In the genomic region with DNA sequence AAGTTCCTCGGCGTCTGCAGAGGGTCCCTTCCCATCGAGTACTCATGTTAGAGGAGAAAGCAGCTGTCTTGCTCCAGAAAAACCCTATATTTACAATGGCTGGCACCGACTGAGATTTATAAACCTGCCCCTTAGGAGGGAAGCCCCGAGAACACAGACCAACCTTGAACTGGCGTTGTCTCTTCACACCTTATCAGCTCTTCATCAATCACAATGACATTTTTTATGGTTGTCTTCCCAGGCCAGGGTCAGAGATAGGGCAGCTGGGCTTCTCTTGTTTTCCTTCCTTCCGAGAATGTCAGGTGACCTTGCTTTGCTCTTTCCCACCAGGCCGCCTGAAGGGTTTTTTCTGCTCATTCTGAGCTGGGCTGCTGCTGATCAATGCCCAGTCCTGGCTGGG, we compare ENCODE assay signal across 20 cellular contexts.
A peak's percentile ranks its signal among the peaks of the same experiment; 100 is the strongest.
DNase-seq lines count a peak whose midpoint lies in the region; ATAC-seq, FAIRE-seq and TF ChIP-seq lines count a peak whose summit lies in the region.
"Had no signal": no experiment of that assay in that cellular context is flagged by ENCODE, and none has a peak within 500 bp of the region (broad histone marks: within the 10 kb centered on the region; RNA-seq: fewer than 3 reads in every experiment).

No MANE protein-coding gene starts in this region.

- DNase-seq in GM23338 (ENCODE audit: low spot score) (no peak), astrocyte (ENCODE audit: low read depth) (no peak), nephron progenitor cell (peak; percentile 55), sciatic nerve (ENCODE audit: low spot score) (no peak), spleen (no peak), NCI-H1436 treated with DMSO at 0.1 percent for 48 hours (lab: John Stamatoyannopoulos, UW) (no peak)
- no peak for DNase-seq in NK-92 treated with Interleukin-12 subunit alpha and Interleukin-12 subunit beta, amount 100 ng/mL, for 24 hours (lab: John Stamatoyannopoulos, UW)
- DNase-seq: CD8-positive, alpha-beta memory T cell; GDM1; GM23248; NCI-H1105; NCI-H1694 treated with DMSO at 0.1 percent for 48 hours; NCI-H2081 treated with DMSO at 0.1 percent for 48 hours; NCI-H446; NCI-H526; Right ventricle myocardium superior had no signal

- no peak for FAIRE-seq in astrocyte (lab: Jason Lieb, UNC)
- FAIRE-seq: A204.1 had no signal

- TF ChIP-seq POLR2A in spleen (IDR thresholded peaks at IDR 0.05) = no peak

- TF ChIP-seq CTCF in GM23338 (conservative IDR thresholded peaks at IDR 0.05; ENCODE audit: low read depth in 2 of 2) (no peak), astrocyte (IDR thresholded peaks at IDR 0.05; ENCODE audit: insufficient read depth, low read depth, low read length) (no peak), nephron progenitor cell (IDR thresholded peaks at IDR 0.05) (no peak), spleen (IDR thresholded peaks at IDR 0.05 in 8 of 11, conservative IDR thresholded peaks at IDR 0.05 in 3 of 11) (no peak)

- 42 to 54% (median 46%) methylated on average over 8 of the region's 8 CpGs for WGBS in spleen, 5 donors

- no peaks in the 10 kb centered on the region for H3K36me3 Mint-ChIP-seq in GM23338 (ENCODE audit: low read depth)
- H3K36me3 Mint-ChIP-seq in astrocyte (ENCODE audit: low read depth, unreplicated experiment) = no peaks in the 10 kb centered on the region
- H3K36me3 Mint-ChIP-seq in nephron progenitor cell (ENCODE audit: low read depth) = no peaks in the 10 kb centered on the region
- H3K36me3 Mint-ChIP-seq: CD8-positive, alpha-beta memory T cell had no signal

- H3K9ac ChIP-seq in astrocyte (ENCODE audit: low read length) = no peak overlapping the region
- H3K9ac ChIP-seq: GM23248 had no signal

- H3K79me2 ChIP-seq in GM23338 (replicated peaks; ENCODE audit: insufficient read depth) (no peaks in the 10 kb centered on the region), astrocyte (ENCODE audit: insufficient read depth, low read length) (no peaks in the 10 kb centered on the region)

- intact Hi-C loops in sciatic nerve (cut with DNase I) = no loop called here
- intact Hi-C loops in spleen (cut with DNase I; ENCODE audit: low total_unique reads) = no loop called here

- H3K4me3 ChIP-seq in GM23338 (no peak overlapping the region), astrocyte (ENCODE audit: insufficient read depth, low read depth, low read length) (no peak overlapping the region), spleen (no peak overlapping the region)
- H3K4me3 ChIP-seq: GM23248 had no signal

- H3K36me3 ChIP-seq in GM23338 (ENCODE audit: insufficient read depth) (no peaks in the 10 kb centered on the region), astrocyte (ENCODE audit: insufficient read depth, low read length) (no peaks in the 10 kb centered on the region), spleen (no peaks in the 10 kb centered on the region)

- H3K27me3 Mint-ChIP-seq in GM23338 (ENCODE audit: insufficient read depth, low read depth, poor library complexity) (no peaks in the 10 kb centered on the region), astrocyte (ENCODE audit: low read depth, unreplicated experiment) (peaks cover 9% of the 10 kb centered on the region), nephron progenitor cell (ENCODE audit: low read depth, poor library complexity) (peaks cover 54% of the 10 kb centered on the region)
- H3K27me3 Mint-ChIP-seq: IgD-negative memory B cell had no signal

- H3K27ac Mint-ChIP-seq in GM23338 = no peak overlapping the region
- peak overlapping the region; percentile 67 for H3K27ac Mint-ChIP-seq in astrocyte (ENCODE audit: unreplicated experiment)
- H3K27ac Mint-ChIP-seq in nephron progenitor cell = peak overlapping the region; percentile 17
- H3K27ac Mint-ChIP-seq: CD8-positive, alpha-beta memory T cell; IgD-negative memory B cell had no signal

- H3K4me1 Mint-ChIP-seq in GM23338 (no peaks in the 10 kb centered on the region), astrocyte (ENCODE audit: low read depth, unreplicated experiment) (no peaks in the 10 kb centered on the region), nephron progenitor cell (peaks cover 43% of the 10 kb centered on the region)
- H3K4me1 Mint-ChIP-seq: CD8-positive, alpha-beta memory T cell; IgD-negative memory B cell had no signal

- 0 out of 2 replicates have a peak overlapping the region, but pooled peaks have one; percentile 28 for H2AFZ ChIP-seq in GM23338
- no peak overlapping the region for H2AFZ ChIP-seq in astrocyte (ENCODE audit: low read depth, low read length)
- H2AFZ ChIP-seq: GM23248 had no signal

- no peaks in the 10 kb centered on the region for H3K9me3 ChIP-seq in astrocyte (ENCODE audit: insufficient read depth, low read depth, low read length)
- H3K9me3 ChIP-seq in spleen = no peaks in the 10 kb centered on the region

- H3K4me2 ChIP-seq in GM23338 (no peak overlapping the region), astrocyte (ENCODE audit: low read length) (no peak overlapping the region)

- H3K9me2 ChIP-seq in GM23338 (ENCODE audit: insufficient read depth) = no peaks in the 10 kb centered on the region

- no peaks in the 10 kb centered on the region for H3K27me3 ChIP-seq in GM23338 (ENCODE audit: insufficient read depth)
- no peaks in the 10 kb centered on the region for H3K27me3 ChIP-seq in astrocyte (ENCODE audit: insufficient read depth, low read length)
- no peaks in the 10 kb centered on the region for H3K27me3 ChIP-seq in spleen (replicated peaks in 1 of 7)

- H3K4me1 ChIP-seq in GM23338 (ENCODE audit: insufficient read depth) (no peaks in the 10 kb centered on the region), astrocyte (ENCODE audit: insufficient read depth, low read length) (no peaks in the 10 kb centered on the region), spleen (no peaks in the 10 kb centered on the region)

- ATAC-seq in GM23338 (no peak), sciatic nerve (peak; percentile 26)
- ATAC-seq: HCT116 had no signal

- no peak overlapping the region for H3K4me3 Mint-ChIP-seq in GM23338
- no peak overlapping the region for H3K4me3 Mint-ChIP-seq in astrocyte (ENCODE audit: unreplicated experiment)
- peak overlapping the region; percentile 32 for H3K4me3 Mint-ChIP-seq in nephron progenitor cell
- H3K4me3 Mint-ChIP-seq: CD8-positive, alpha-beta memory T cell; IgD-negative memory B cell had no signal

- H3F3A ChIP-seq in GM23338 (replicated peaks; ENCODE audit: low read depth) = no peaks in the 10 kb centered on the region

- H3K27ac ChIP-seq in GM23338 (ENCODE audit: low read depth) (no peak overlapping the region), astrocyte (ENCODE audit: low read depth, low read length) (no peak overlapping the region), spleen (no peak overlapping the region)
- H3K27ac ChIP-seq: C4-2B, GM23248 had no signal

- no peaks in the 10 kb centered on the region for H4K20me1 ChIP-seq in GM23338 (replicated peaks; ENCODE audit: insufficient read depth)
- no peaks in the 10 kb centered on the region for H4K20me1 ChIP-seq in astrocyte (ENCODE audit: insufficient read depth, low read length)

- H3K9me3 Mint-ChIP-seq in GM23338 = no peaks in the 10 kb centered on the region
- no peaks in the 10 kb centered on the region for H3K9me3 Mint-ChIP-seq in astrocyte (ENCODE audit: unreplicated experiment)
- H3K9me3 Mint-ChIP-seq in nephron progenitor cell = no peaks in the 10 kb centered on the region

TF ChIP-seq in GM23338, 12 proteins besides CTCF, POLR2A, EP300 and RAD21:
- TF ChIP-seq, protein P1, sequence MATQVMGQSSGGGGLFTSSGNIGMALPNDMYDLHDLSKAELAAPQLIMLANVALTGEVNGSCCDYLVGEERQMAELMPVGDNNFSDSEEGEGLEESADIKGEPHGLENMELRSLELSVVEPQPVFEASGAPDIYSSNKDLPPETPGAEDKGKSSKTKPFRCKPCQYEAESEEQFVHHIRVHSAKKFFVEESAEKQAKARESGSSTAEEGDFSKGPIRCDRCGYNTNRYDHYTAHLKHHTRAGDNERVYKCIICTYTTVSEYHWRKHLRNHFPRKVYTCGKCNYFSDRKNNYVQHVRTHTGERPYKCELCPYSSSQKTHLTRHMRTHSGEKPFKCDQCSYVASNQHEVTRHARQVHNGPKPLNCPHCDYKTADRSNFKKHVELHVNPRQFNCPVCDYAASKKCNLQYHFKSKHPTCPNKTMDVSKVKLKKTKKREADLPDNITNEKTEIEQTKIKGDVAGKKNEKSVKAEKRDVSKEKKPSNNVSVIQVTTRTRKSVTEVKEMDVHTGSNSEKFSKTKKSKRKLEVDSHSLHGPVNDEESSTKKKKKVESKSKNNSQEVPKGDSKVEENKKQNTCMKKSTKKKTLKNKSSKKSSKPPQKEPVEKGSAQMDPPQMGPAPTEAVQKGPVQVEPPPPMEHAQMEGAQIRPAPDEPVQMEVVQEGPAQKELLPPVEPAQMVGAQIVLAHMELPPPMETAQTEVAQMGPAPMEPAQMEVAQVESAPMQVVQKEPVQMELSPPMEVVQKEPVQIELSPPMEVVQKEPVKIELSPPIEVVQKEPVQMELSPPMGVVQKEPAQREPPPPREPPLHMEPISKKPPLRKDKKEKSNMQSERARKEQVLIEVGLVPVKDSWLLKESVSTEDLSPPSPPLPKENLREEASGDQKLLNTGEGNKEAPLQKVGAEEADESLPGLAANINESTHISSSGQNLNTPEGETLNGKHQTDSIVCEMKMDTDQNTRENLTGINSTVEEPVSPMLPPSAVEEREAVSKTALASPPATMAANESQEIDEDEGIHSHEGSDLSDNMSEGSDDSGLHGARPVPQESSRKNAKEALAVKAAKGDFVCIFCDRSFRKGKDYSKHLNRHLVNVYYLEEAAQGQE (IDR thresholded peaks at IDR 0.05; ENCODE audit: unreplicated experiment) = no peak
- no peak for TF ChIP-seq EZH2 (IDR thresholded peaks at IDR 0.05; ENCODE audit: low read depth, unreplicated experiment)
